Comparison of ENCODE assay signal across 12 cellular contexts in the genomic region with DNA sequence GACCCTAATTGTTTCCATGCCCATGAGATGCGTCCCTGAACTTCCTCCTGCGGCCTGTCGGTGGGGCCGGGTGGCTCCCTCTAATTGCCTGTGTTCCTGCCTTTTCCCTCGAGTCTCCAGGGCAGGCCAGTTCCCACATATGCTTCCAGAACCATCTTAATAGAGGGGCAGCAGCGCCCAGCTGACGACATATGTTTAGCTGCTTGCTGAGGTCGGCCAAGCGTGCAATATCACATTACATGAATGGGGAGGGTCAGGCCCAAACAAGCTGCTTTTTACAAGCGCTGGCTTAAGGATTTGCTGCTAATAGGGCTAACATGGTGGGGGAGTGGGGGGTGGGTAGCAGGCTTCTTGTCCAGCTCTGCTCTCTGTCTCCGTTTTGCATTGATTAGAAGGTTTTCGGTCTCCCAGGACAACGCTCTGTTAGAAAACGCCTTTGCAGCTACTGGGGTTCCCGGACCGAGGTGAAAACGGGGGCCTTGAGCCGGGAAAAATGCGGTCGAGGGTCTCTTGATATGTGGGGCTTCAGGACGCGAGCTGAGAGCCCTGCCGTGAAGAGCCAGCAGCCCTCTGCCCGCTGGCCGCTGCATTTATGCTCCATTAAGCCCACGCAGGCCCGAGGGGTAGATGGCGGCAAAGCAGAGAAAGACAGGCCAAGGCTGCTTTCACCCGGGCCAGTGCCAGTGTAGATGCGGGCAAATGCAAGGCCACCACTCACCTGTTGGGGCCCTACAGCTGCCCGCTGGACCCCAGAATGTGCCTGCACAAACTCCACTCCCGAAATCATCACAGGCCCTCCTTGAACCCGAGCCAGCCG.
DNase-seq lines count a peak whose midpoint lies in the region; ATAC-seq and TF ChIP-seq lines count a peak whose summit lies in the region.
"Had no signal": no experiment of that assay in that cellular context is flagged by ENCODE, and none has a peak within 500 bp of the region (broad histone marks: within the 10 kb centered on the region; RNA-seq: fewer than 3 reads in every experiment).

No MANE protein-coding gene starts in this region.

- H4K20me1 ChIP-seq in hepatocyte (ENCODE audit: insufficient read depth, poor library complexity, severe bottlenecking), result no peaks in the 10 kb centered on the region

- no peak overlapping the region for H3K27ac Mint-ChIP-seq in T-helper 17 cell
- H3K27ac Mint-ChIP-seq: activated CD8-positive, alpha-beta memory T cell treated with anti-CD3 and anti-CD28 coated beads, Interleukin-2, amount 10 ng/mL, durations not matched to agents 7 days and 5 days; progenitor cell of endocrine pancreas had no signal

- H3K9me3 ChIP-seq in BE2C (no peaks in the 10 kb centered on the region), NT2/D1 (ENCODE audit: insufficient read depth, low read length) (no peaks in the 10 kb centered on the region), hepatocyte (ENCODE audit: low read depth) (no peaks in the 10 kb centered on the region), T-helper 17 cell (ENCODE audit: control insufficient read depth, low read length, poor library complexity, severe bottlenecking) (no peaks in the 10 kb centered on the region)

- peak overlapping the region; percentile 29 for H3K9ac ChIP-seq in NT2/D1 (ENCODE audit: insufficient read length, low read depth)

- no peaks in the 10 kb centered on the region for H3K79me2 ChIP-seq in hepatocyte

- H3K36me3 ChIP-seq in BE2C (no peaks in the 10 kb centered on the region), NT2/D1 (ENCODE audit: insufficient read depth, insufficient read length, low read length) (no peaks in the 10 kb centered on the region), hepatocyte (replicated peaks; ENCODE audit: insufficient read depth, low read depth) (no peaks in the 10 kb centered on the region)

- no peaks in the 10 kb centered on the region for H3K4me1 ChIP-seq in BE2C
- H3K4me1 ChIP-seq in NT2/D1 (ENCODE audit: insufficient read depth, insufficient read length), result peaks cover 4% of the 10 kb centered on the region
- H3K4me1 ChIP-seq in hepatocyte (ENCODE audit: insufficient read depth), result peaks cover 10% of the 10 kb centered on the region

- WGBS in hepatocyte (ENCODE audit: low lambda C conversion rate, missing lambda C conversion rate), result 55% methylated on average over 34 of the region's 34 CpGs

- H3K9me2 ChIP-seq in hepatocyte (replicated peaks; ENCODE audit: insufficient read depth), result no peaks in the 10 kb centered on the region

- DNase-seq in BE2C (peak; percentile 49), HK-2 (ENCODE audit: unreplicated experiment) (peak; percentile 6), NT2/D1 (ENCODE audit: low read depth, low spot score) (no peak), hepatocyte (ENCODE audit: low spot score) (peak; percentile 62), T-helper 17 cell (no peak)
- DNase-seq: activated CD8-positive, alpha-beta memory T cell treated with anti-CD3 and anti-CD28 coated beads, Interleukin-2, amount 10 ng/mL, durations not matched to agents 7 days and 5 days; GOT3 had no signal

- H3K36me3 Mint-ChIP-seq in T-helper 17 cell (ENCODE audit: low read depth), result no peaks in the 10 kb centered on the region
- H3K36me3 Mint-ChIP-seq: activated CD8-positive, alpha-beta memory T cell treated with anti-CD3 and anti-CD28 coated beads, Interleukin-2, amount 10 ng/mL, durations not matched to agents 7 days and 5 days had no signal

- H3K4me3 Mint-ChIP-seq in T-helper 17 cell, result no peak overlapping the region
- H3K4me3 Mint-ChIP-seq: activated CD8-positive, alpha-beta memory T cell treated with anti-CD3 and anti-CD28 coated beads, Interleukin-2, amount 10 ng/mL, durations not matched to agents 7 days and 5 days had no signal

- H3K4me1 Mint-ChIP-seq in T-helper 17 cell, result no peaks in the 10 kb centered on the region
- H3K4me1 Mint-ChIP-seq: activated CD8-positive, alpha-beta memory T cell treated with anti-CD3 and anti-CD28 coated beads, Interleukin-2, amount 10 ng/mL, durations not matched to agents 7 days and 5 days had no signal

- TF ChIP-seq CTCF in BE2C (IDR thresholded peaks at IDR 0.05; ENCODE audit: low read depth, low read length) (0 out of 2 replicates have a peak, but pooled peaks have one; percentile 8), hepatocyte (IDR thresholded peaks at IDR 0.05; ENCODE audit: poor library complexity) (no peak)

- no peak for ATAC-seq in HG02884 (IDR thresholded peaks at IDR 0.05; ENCODE audit: unreplicated experiment)
- ATAC-seq in HG03521 (IDR thresholded peaks at IDR 0.05; ENCODE audit: unreplicated experiment), result no peak
- ATAC-seq in T-helper 17 cell, result no peak
- no peak for ATAC-seq in HG02642 (IDR thresholded peaks at IDR 0.05; ENCODE audit: poor library complexity, unreplicated experiment)
- ATAC-seq: activated CD8-positive, alpha-beta memory T cell treated with anti-CD3 and anti-CD28 coated beads, Interleukin-2, amount 10 ng/mL, durations not matched to agents 7 days and 5 days had no signal

- H3K27ac ChIP-seq in hepatocyte, result peak overlapping the region; percentile 43

- H3K4me3 ChIP-seq in BE2C (ENCODE audit: low read depth, low read length) (peak overlapping the region; percentile 19; the same call in 1 of the 2 replicates), NT2/D1 (ENCODE audit: insufficient read length, low read depth) (no peak overlapping the region), hepatocyte (no peak overlapping the region)
- H3K4me3 ChIP-seq: lung had no signal

- peaks cover 39% of the 10 kb centered on the region for H3K27me3 Mint-ChIP-seq in T-helper 17 cell

- no peak overlapping the region for H2AFZ ChIP-seq in hepatocyte

- H3K4me2 ChIP-seq in hepatocyte, result peak overlapping the region; percentile 17

- H3K27me3 ChIP-seq in BE2C (peaks cover under 1% of the 10 kb centered on the region; the same call in 1 of the 2 replicates), NT2/D1 (ENCODE audit: insufficient read depth, insufficient read length) (no peaks in the 10 kb centered on the region), hepatocyte (no peaks in the 10 kb centered on the region)

Comparison
In these comparisons a context has a peak if more than half of its experiments do, and no peak if none do; other contexts are left out.
1. DNase-seq: peak in BE2C (single experiment), HK-2 (single experiment) and hepatocyte (single experiment); none in NT2/D1 (single experiment) and T-helper 17 cell (0 of 3).